ENCODE assay signal across 15 cellular contexts in the genomic region with DNA sequence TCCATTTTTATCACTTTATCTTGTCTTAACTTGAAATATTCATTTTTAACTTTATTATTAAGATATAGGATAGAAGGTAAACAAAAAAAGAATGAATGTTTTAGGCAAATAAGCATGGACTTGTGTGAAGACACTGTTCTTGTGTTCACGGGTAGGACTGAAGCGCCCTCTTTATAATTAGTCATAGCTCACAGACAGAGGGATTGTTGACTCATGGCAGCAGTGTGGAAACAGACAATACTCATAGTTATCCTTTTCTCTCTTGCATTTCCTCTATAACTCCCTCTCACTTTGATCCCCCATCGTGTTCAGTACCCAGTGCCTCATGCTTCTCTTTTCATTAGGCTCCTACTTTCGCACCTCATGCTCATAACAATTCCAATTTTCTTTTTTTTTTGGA.
A peak's percentile ranks its signal among the peaks of the same experiment; 100 is the strongest.
DNase-seq lines count a peak whose midpoint lies in the region; ATAC-seq lines count a peak whose summit lies in the region.
"Had no signal": no experiment of that assay in that cellular context is flagged by ENCODE, and none has a peak within 500 bp of the region (broad histone marks: within the 10 kb centered on the region; RNA-seq: fewer than 3 reads in every experiment).

No MANE protein-coding gene starts in this region.

- peak overlapping the region; percentile 43 for H3K27ac ChIP-seq in cingulate gyrus (ENCODE audit: low read depth, low read length)
- H3K27ac ChIP-seq: 22Rv1, left ventricle myocardium inferior, psoas muscle, VCaP had no signal

- no peak for ATAC-seq in GM19455 (IDR thresholded peaks at IDR 0.05; ENCODE audit: unreplicated experiment)
- no peak for ATAC-seq in HG03354 (IDR thresholded peaks at IDR 0.05; ENCODE audit: poor library complexity, severe bottlenecking, unreplicated experiment)
- no peak for ATAC-seq in HG03139 (IDR thresholded peaks at IDR 0.05; ENCODE audit: unreplicated experiment)
- ATAC-seq: GM12878 had no signal

- peak; percentile 38 for DNase-seq in DMS 273 (lab: John Stamatoyannopoulos, UW; ENCODE audit: unreplicated experiment)
- DNase-seq in DMS 273 treated with DMSO at 0.1 percent for 48 hours (lab: John Stamatoyannopoulos, UW), result no peak
- peak; percentile 44 to 82 for DNase-seq in NCI-H524 (lab: John Stamatoyannopoulos, UW)
- DNase-seq in putamen (ENCODE audit: low spot score), result peak; percentile 73
- DNase-seq: activated effector memory CD4-positive, alpha-beta T cell treated with Interleukin-2 at 50 U/mL for 16 hours; H9; left ventricle myocardium inferior; psoas muscle had no signal
